Comparison of ENCODE assay signal across 8 cellular contexts in genomic region chr6:390914-391558, GRCh38. TPM values are rescaled to one million over a fixed set of nuclear protein-coding genes. Genes with fewer than 3 reads are reported as not detected.
A peak's percentile ranks its signal among the peaks of the same experiment; 100 is the strongest.
DNase-seq lines count a peak whose midpoint lies in the region; ATAC-seq and TF ChIP-seq lines count a peak whose summit lies in the region.

No MANE protein-coding gene starts in this region.

- H3K4me1 ChIP-seq in Peyer's patch = peaks cover 0 to 30% (median 0%) of the 10 kb centered on the region in 4 donors
- peaks cover 18 to 35% (median 33%) of the 10 kb centered on the region in 4 donors for H3K4me1 ChIP-seq in esophagus muscularis mucosa
- peaks cover 0 to 33% (median 29%) of the 10 kb centered on the region in 4 donors for H3K4me1 ChIP-seq in sigmoid colon

- ATAC-seq in GM21786 (IDR thresholded peaks at IDR 0.05; ENCODE audit: unreplicated experiment) = peak; percentile 21

- intact Hi-C loops in esophagus muscularis mucosa (cut with DNase I) = no loop called here
- intact Hi-C loops in sigmoid colon (cut with DNase I) = no loop called here

- H3K27me3 ChIP-seq in Peyer's patch = peaks cover 0 to 31% of the 10 kb centered on the region in 2 donors
- H3K27me3 ChIP-seq in esophagus muscularis mucosa = peaks cover 4 to 99% (median 41%) of the 10 kb centered on the region in 4 donors
- peaks cover 26 to 94% (median 41%) of the 10 kb centered on the region in 3 donors for H3K27me3 ChIP-seq in sigmoid colon

- TF ChIP-seq POLR2A in Peyer's patch (IDR thresholded peaks at IDR 0.05) = no peak
- TF ChIP-seq POLR2A in esophagus muscularis mucosa (IDR thresholded peaks at IDR 0.05; ENCODE audit: low read depth) = no peak
- TF ChIP-seq POLR2A in sigmoid colon (IDR thresholded peaks at IDR 0.05) = no peak

- TF ChIP-seq CTCF in GM12873 (IDR thresholded peaks at IDR 0.05; ENCODE audit: insufficient read depth, low read depth, low read length, missing control alignments) (peak; percentile 33), Peyer's patch (IDR thresholded peaks at IDR 0.05) (no peak), esophagus muscularis mucosa (IDR thresholded peaks at IDR 0.05) (no peak), sigmoid colon (IDR thresholded peaks at IDR 0.05) (no peak)

- peak overlapping the region; percentile 50 to 81 (median 57) for H3K4me3 ChIP-seq in Peyer's patch
- H3K4me3 ChIP-seq in esophagus muscularis mucosa = peak overlapping the region; percentile 44 to 61 (median 48)
- H3K4me3 ChIP-seq in sigmoid colon = peak overlapping the region in 3 of 4 donors; percentile 32 to 50 (median 45)

- peak in 2 of 3 donors; percentile 52 to 62 for DNase-seq in Peyer's patch
- no peak for DNase-seq in esophagus muscularis mucosa (ENCODE audit: extremely low spot score)
- DNase-seq in sigmoid colon = no peak
- DNase-seq in NAMALWA (ENCODE audit: low spot score) = no peak
- no peak for DNase-seq in AG08396 (ENCODE audit: low spot score)
- DNase-seq in anterior cingulate cortex (lab: John Stamatoyannopoulos, UW) = no peak

- H3K9me3 ChIP-seq in Peyer's patch (no peaks in the 10 kb centered on the region), esophagus muscularis mucosa (no peaks in the 10 kb centered on the region), sigmoid colon (no peaks in the 10 kb centered on the region)

- H3K27ac ChIP-seq in Peyer's patch (peak overlapping the region in 3 of 4 donors; percentile 17 to 91 (median 73)), esophagus muscularis mucosa (replicated peaks in 1 of 4) (no peak overlapping the region), sigmoid colon (no peak overlapping the region)

- no peak for TF ChIP-seq EP300 in esophagus muscularis mucosa (IDR thresholded peaks at IDR 0.05)
- TF ChIP-seq EP300 in sigmoid colon (IDR thresholded peaks at IDR 0.05) = no peak

- H3K36me3 ChIP-seq in Peyer's patch = no peaks in the 10 kb centered on the region
- H3K36me3 ChIP-seq in esophagus muscularis mucosa = no peaks in the 10 kb centered on the region
- H3K36me3 ChIP-seq in sigmoid colon = no peaks in the 10 kb centered on the region

- 2% methylated on average over 13 of the region's 44 CpGs for WGBS in esophagus muscularis mucosa
- 2 to 6% methylated on average over 44 of the region's 44 CpGs for WGBS in sigmoid colon, 2 donors

RNA-seq across cellular contexts. Expression of gene IRF4, which starts 0.5 kb away (rescaled TPM):
- total RNA-seq in Peyer's patch (10 to 100 TPM in 1 of 4 donors, 1 to 10 TPM in 2, under 1 TPM in 1; 0.47 to 57.8 (median 6.9) TPM), esophagus muscularis mucosa (1 to 10 TPM in 3 of 4 donors, under 1 TPM in 1; 0.29 to 9.5 (median 3.3) TPM), sigmoid colon (under 1 TPM; 0.28 to 0.68 (median 0.34) TPM)
- polyA plus RNA-seq in sigmoid colon = 1 to 10 TPM in 1 of 3 donors, under 1 TPM in 2; 0.46 to 9.3 (median 0.60) TPM

Comparison
In these comparisons a context has a peak if more than half of its experiments do, and no peak if none do; other contexts are left out.
1. DNase-seq: peak in Peyer's patch (2 of 3); none in esophagus muscularis mucosa (single experiment), sigmoid colon (single experiment), NAMALWA (single experiment), AG08396 (single experiment) and anterior cingulate cortex (0 of 58).
2. H3K27ac ChIP-seq: peak in Peyer's patch (3 of 4); none in esophagus muscularis mucosa (0 of 4) and sigmoid colon (0 of 4).
3. Peak in every context shown above with its lines, with median percentiles within 50 percentile points of each other: H3K4me3 ChIP-seq.